2 cellular contexts compared by ENCODE assay signal in the genomic region with DNA sequence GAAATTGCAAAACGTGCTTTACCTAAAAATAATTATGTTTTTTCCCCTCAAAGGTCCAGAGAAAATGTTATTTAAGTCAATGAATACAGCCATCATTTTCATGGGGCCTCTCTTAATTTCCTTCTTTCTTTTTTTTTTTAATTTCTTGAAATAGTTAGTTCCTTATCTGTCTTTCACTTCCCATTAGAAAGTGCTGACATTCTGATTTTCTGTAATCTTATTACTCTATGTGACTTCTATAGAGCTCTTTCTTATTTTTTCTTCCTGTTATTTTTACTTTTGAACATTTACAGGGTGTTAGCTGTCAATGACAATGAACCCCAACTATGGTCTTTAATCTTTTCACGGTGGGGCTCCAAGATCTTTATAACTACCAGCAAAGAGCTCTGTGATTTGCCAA.
TF ChIP-seq lines count a peak whose summit lies in the region.

No MANE protein-coding gene starts in this region.

TF ChIP-seq in A549, 52 proteins besides CTCF, POLR2A, EP300 and RAD21:
- no peak for TF ChIP-seq CHD2 (IDR thresholded peaks at IDR 0.05; ENCODE audit: low read length, partially characterized antibody)
- TF ChIP-seq MAFK (IDR thresholded peaks at IDR 0.05; ENCODE audit: partially characterized antibody), result peak; percentile 16

TF ChIP-seq in GM23338, 12 proteins besides CTCF, POLR2A, EP300 and RAD21:
- TF ChIP-seq NANOG (IDR thresholded peaks at IDR 0.05; ENCODE audit: borderline replicate concordance) (no peak), JUNB (IDR thresholded peaks at IDR 0.05; ENCODE audit: unreplicated experiment) (no peak), ZNF462 (CRISPR knock-in tag; IDR thresholded peaks at IDR 0.05) (no peak), CREB1 (CRISPR knock-in tag; IDR thresholded peaks at IDR 0.05; ENCODE audit: low read depth) (no peak), POLR2AphosphoS5 (IDR thresholded peaks at IDR 0.05; ENCODE audit: low read depth) (no peak), REST (IDR thresholded peaks at IDR 0.05; ENCODE audit: unreplicated experiment) (no peak), ZNF331 (CRISPR knock-in tag; IDR thresholded peaks at IDR 0.05; ENCODE audit: low read depth) (no peak), STAT1 (IDR thresholded peaks at IDR 0.05; ENCODE audit: unreplicated experiment) (no peak)
